In genomic region chr7:72827839-72828591, GRCh38 we compare ENCODE assay signal across 8 cellular contexts. TPM values are rescaled to one million over a fixed set of nuclear protein-coding genes. Genes with fewer than 3 reads are reported as not detected.
DNase-seq lines count a peak whose midpoint lies in the region; ATAC-seq and TF ChIP-seq lines count a peak whose summit lies in the region.
"Not testable (repeated sequence)": the region's sequence is repeated elsewhere in the genome, so short reads cannot be mapped to it uniquely, and the experiment has no call there.

Gene TYW1B (minus strand): TSS chr7:72828200. CDS start chr7:72828075, 125 bp downstream.

- DNase-seq in CD14-positive monocyte (ENCODE audit: low spot score) (peak; percentile 98), NCI-H748 (lab: John Stamatoyannopoulos, UW; ENCODE audit: unreplicated experiment) (peak; percentile 97), dedifferentiated amniotic fluid mesenchymal stem cell (ENCODE audit: extremely low spot score) (peak; percentile 98), left kidney (ENCODE audit: low read depth, low spot score) (peak; percentile 99)
- DNase-seq in activated CD4-positive, alpha-beta T cell treated with anti-CD3 and anti-CD28 coated beads, Interleukin-2, amount 50 U/mL, for 24 hours (ENCODE audit: low read depth in 1 of 2, low spot score in 1 of 2), result peak; percentile 91 to 97
- peak; percentile 98 for DNase-seq in stimulated activated CD4-positive, alpha-beta T cell treated with anti-CD3 and anti-CD28 coated beads, Interleukin-1b, Interleukin-23, amount 100 ng/mL, for 48 hours

- H3K4me1 Mint-ChIP-seq in CD14-positive monocyte, result peaks cover 21% of the 10 kb centered on the region

- ATAC-seq in GM19395 (IDR thresholded peaks at IDR 0.05; ENCODE audit: unreplicated experiment), result peak; percentile 92
- peak; percentile 79 for ATAC-seq in HG03558 (IDR thresholded peaks at IDR 0.05; ENCODE audit: extremely low read depth, unreplicated experiment)

- peak within 1 kb of the TSS; percentile 92 to 96 for H3K4me3 Mint-ChIP-seq in CD14-positive monocyte

- intact Hi-C loops in CD14-positive monocyte (cut with micrococcal nuclease), result loop anchor here (5.0 to 10.0 kb wide), 2 partner anchors 87 to 99 kb away; partner anchors contain the start of gene POM121 (in 1 of the 2)

- H3K9me3 Mint-ChIP-seq in CD14-positive monocyte, result not testable (repeated sequence)

- H3K27me3 Mint-ChIP-seq in CD14-positive monocyte (ENCODE audit: low read depth in 3 of 3), result not testable (repeated sequence)

- not testable (repeated sequence) for TF ChIP-seq CTCF in CD14-positive monocyte (IDR thresholded peaks at IDR 0.05)

- peak within 1 kb of the TSS; percentile 85 to 97 (median 95) for H3K27ac Mint-ChIP-seq in CD14-positive monocyte

- H3K36me3 Mint-ChIP-seq in CD14-positive monocyte, result peaks cover 11 to 18% of the 10 kb centered on the region in 2 donors

RNA-seq across cellular contexts. Expression of gene TYW1B, which starts in this region (rescaled TPM):
- under 1 TPM; 0.17 to 0.31 TPM for polyA plus RNA-seq in CD14-positive monocyte

Comparison
In these comparisons a context has a peak if more than half of its experiments do, and no peak if none do; other contexts are left out.
1. Peak in every context shown above with its lines: DNase-seq and ATAC-seq.
2. Peak in DNase-seq in CD14-positive monocyte; RNA of the gene not detected or under 1 TPM.